ENCODE assay signal across 8 cellular contexts in genomic region chr12:132154341-132154761, GRCh38. TPM values are rescaled to one million over a fixed set of nuclear protein-coding genes. Genes with fewer than 3 reads are reported as not detected.
DNase-seq lines count a peak whose midpoint lies in the region; ATAC-seq and TF ChIP-seq lines count a peak whose summit lies in the region.

No MANE protein-coding gene starts in this region.

- H3K4me3 ChIP-seq in suprapubic skin = peak overlapping the region; percentile 35

- H3K27me3 Mint-ChIP-seq in activated CD8-positive, alpha-beta memory T cell treated with anti-CD3 and anti-CD28 coated beads, Interleukin-2, amount 10 ng/mL, durations not matched to agents 7 days and 5 days = no peaks in the 10 kb centered on the region

- no peak for TF ChIP-seq CTCF in suprapubic skin (IDR thresholded peaks at IDR 0.05)

- H3K36me3 ChIP-seq in suprapubic skin = peaks cover 21% of the 10 kb centered on the region

- TF ChIP-seq POLR2A in suprapubic skin (IDR thresholded peaks at IDR 0.05) = no peak

- H3K27me3 ChIP-seq in suprapubic skin = no peaks in the 10 kb centered on the region

- H3K27ac Mint-ChIP-seq in activated CD8-positive, alpha-beta memory T cell treated with anti-CD3 and anti-CD28 coated beads, Interleukin-2, amount 10 ng/mL, durations not matched to agents 7 days and 5 days = peak overlapping the region; percentile 36

- no peaks in the 10 kb centered on the region for H3K4me1 Mint-ChIP-seq in activated CD8-positive, alpha-beta memory T cell treated with anti-CD3 and anti-CD28 coated beads, Interleukin-2, amount 10 ng/mL, durations not matched to agents 7 days and 5 days

- no peak for DNase-seq in activated CD8-positive, alpha-beta memory T cell treated with anti-CD3 and anti-CD28 coated beads, Interleukin-2, amount 10 ng/mL, durations not matched to agents 7 days and 5 days
- DNase-seq in activated CD8-positive, alpha-beta memory T cell treated with anti-CD3 and anti-CD28 coated beads for 24 hours = no peak
- peak; percentile 28 for DNase-seq in left ventricle myocardium superior
- DNase-seq in suprapubic skin (ENCODE audit: low spot score in 2 of 2) = no peak
- DNase-seq in T1000 (lab: John Stamatoyannopoulos, UW) = no peak
- DNase-seq in COLO829 (ENCODE audit: low spot score) = no peak

- ATAC-seq in activated CD8-positive, alpha-beta memory T cell treated with anti-CD3 and anti-CD28 coated beads, Interleukin-2, amount 10 ng/mL, durations not matched to agents 7 days and 5 days = peak; percentile 24
- ATAC-seq in HG03571 (IDR thresholded peaks at IDR 0.05; ENCODE audit: unreplicated experiment) (peak; percentile 31), left ventricle myocardium superior (peak; percentile 4), HG03280 (IDR thresholded peaks at IDR 0.05; ENCODE audit: unreplicated experiment) (no peak)

- H3K9me3 ChIP-seq in suprapubic skin = no peaks in the 10 kb centered on the region

- TF ChIP-seq EP300 in suprapubic skin (IDR thresholded peaks at IDR 0.05) = no peak

- H3K36me3 Mint-ChIP-seq in activated CD8-positive, alpha-beta memory T cell treated with anti-CD3 and anti-CD28 coated beads, Interleukin-2, amount 10 ng/mL, durations not matched to agents 7 days and 5 days = no peaks in the 10 kb centered on the region

- peaks cover 10% of the 10 kb centered on the region for H3K4me1 ChIP-seq in suprapubic skin

- no peak overlapping the region for H3K4me3 Mint-ChIP-seq in activated CD8-positive, alpha-beta memory T cell treated with anti-CD3 and anti-CD28 coated beads, Interleukin-2, amount 10 ng/mL, durations not matched to agents 7 days and 5 days

- H3K9me3 Mint-ChIP-seq in activated CD8-positive, alpha-beta memory T cell treated with anti-CD3 and anti-CD28 coated beads, Interleukin-2, amount 10 ng/mL, durations not matched to agents 7 days and 5 days (ENCODE audit: low read depth) = no peaks in the 10 kb centered on the region

- intact Hi-C loops in left ventricle myocardium superior (cut with micrococcal nuclease) = no loop called here

- WGBS in suprapubic skin = 47% methylated on average over 2 of the region's 21 CpGs

- H3K27ac ChIP-seq in suprapubic skin = no peak overlapping the region

- CTCF ChIA-PET in activated CD8-positive, alpha-beta memory T cell treated with anti-CD3 and anti-CD28 coated beads, Interleukin-2, amount 10 ng/mL, durations not matched to agents 7 days and 5 days (lab: Charles Lee) = interaction anchor here (0.6 to 1.5 kb wide), 23 partner anchors 8 to 461 kb away, joined by 3 to 29 read pairs (median 5); partner anchors contain the start of gene DDX51

RNA-seq across cellular contexts. Expression of gene NOC4L, which starts 10.1 kb away (rescaled TPM):
- 10 to 100 TPM; 38.0 to 42.9 TPM for total RNA-seq in activated CD8-positive, alpha-beta memory T cell treated with anti-CD3 and anti-CD28 coated beads, Interleukin-2, amount 10 ng/mL, durations not matched to agents 7 days and 5 days
- total RNA-seq in left ventricle myocardium superior (12.1 TPM), suprapubic skin (10 to 100 TPM; 13.9 to 20.4 (median 16.0) TPM)

RNA-seq across cellular contexts. Expression of gene DDX51, which starts 10.2 kb away (rescaled TPM):
- 10 to 100 TPM; 24.4 to 30.5 TPM for total RNA-seq in activated CD8-positive, alpha-beta memory T cell treated with anti-CD3 and anti-CD28 coated beads, Interleukin-2, amount 10 ng/mL, durations not matched to agents 7 days and 5 days
- total RNA-seq in left ventricle myocardium superior (8.6 TPM), suprapubic skin (10 to 100 TPM; 21.1 to 39.6 (median 23.7) TPM)
